ENCODE assay signal across 20 cellular contexts in genomic region chr20:41218466-41218865, GRCh38.
A peak's percentile ranks its signal among the peaks of the same experiment; 100 is the strongest.
DNase-seq lines count a peak whose midpoint lies in the region; ATAC-seq and TF ChIP-seq lines count a peak whose summit lies in the region.
"Had no signal": no experiment of that assay in that cellular context is flagged by ENCODE, and none has a peak within 500 bp of the region (broad histone marks: within the 10 kb centered on the region; RNA-seq: fewer than 3 reads in every experiment).

No MANE protein-coding gene starts in this region.

- ATAC-seq in HG02642 (IDR thresholded peaks at IDR 0.05; ENCODE audit: poor library complexity, unreplicated experiment) (no peak), HG03045 (IDR thresholded peaks at IDR 0.05; ENCODE audit: unreplicated experiment) (no peak), GM21737 (IDR thresholded peaks at IDR 0.05; ENCODE audit: unreplicated experiment) (no peak)
- ATAC-seq: activated CD8-positive, alpha-beta T cell treated with anti-CD3 and anti-CD28 coated beads, Interleukin-2, amount 10 ng/mL, durations not matched to agents 7 days and 5 days; activated T-cell treated with anti-CD3 and anti-CD28 coated beads, Interleukin-2, amount 50 U/mL, for 4 hours; CD8-positive, alpha-beta T cell; left lung; T-helper 17 cell; WTC11 had no signal

- TF ChIP-seq CTCF in HFF-Myc (IDR thresholded peaks at IDR 0.05; ENCODE audit: low read depth, low read length, missing control alignments) = no peak
- no peak for TF ChIP-seq CTCF in choroid plexus epithelial cell (conservative IDR thresholded peaks at IDR 0.05; ENCODE audit: low read depth, low read length)

- H3K4me3 ChIP-seq in HFF-Myc (replicated peaks; ENCODE audit: low read depth, low read length) (no peak overlapping the region), choroid plexus epithelial cell (ENCODE audit: low read depth, low read length) (no peak overlapping the region)
- H3K4me3 ChIP-seq: left lung, SJCRH30 had no signal

- DNase-seq in AG08396 (ENCODE audit: low spot score) = peak; percentile 36
- peak; percentile 41 for DNase-seq in HFF-Myc (ENCODE audit: extremely low read depth, low read depth)
- peak; percentile 75 for DNase-seq in choroid plexus epithelial cell (ENCODE audit: low read depth)
- DNase-seq in iris pigment epithelial cell (ENCODE audit: low read depth) = peak; percentile 76
- no peak for DNase-seq in globus pallidus (ENCODE audit: low spot score)
- DNase-seq: activated CD8-positive, alpha-beta T cell treated with anti-CD3 and anti-CD28 coated beads, Interleukin-2, amount 10 ng/mL, durations not matched to agents 7 days and 5 days; activated T-cell treated with anti-CD3 and anti-CD28 coated beads, Interleukin-2, amount 50 U/mL, for 4 hours; CD8-positive, alpha-beta T cell; endodermal cell; left lung; NCI-H1417 treated with DMSO at 0.1 percent for 48 hours; NCI-H2171 treated with DMSO at 0.1 percent for 48 hours; NCI-H748 treated with DMSO at 0.1 percent for 48 hours; right cardiac atrium; SJCRH30; T-helper 17 cell had no signal
